9 cellular contexts compared by ENCODE assay signal in the genomic region with DNA sequence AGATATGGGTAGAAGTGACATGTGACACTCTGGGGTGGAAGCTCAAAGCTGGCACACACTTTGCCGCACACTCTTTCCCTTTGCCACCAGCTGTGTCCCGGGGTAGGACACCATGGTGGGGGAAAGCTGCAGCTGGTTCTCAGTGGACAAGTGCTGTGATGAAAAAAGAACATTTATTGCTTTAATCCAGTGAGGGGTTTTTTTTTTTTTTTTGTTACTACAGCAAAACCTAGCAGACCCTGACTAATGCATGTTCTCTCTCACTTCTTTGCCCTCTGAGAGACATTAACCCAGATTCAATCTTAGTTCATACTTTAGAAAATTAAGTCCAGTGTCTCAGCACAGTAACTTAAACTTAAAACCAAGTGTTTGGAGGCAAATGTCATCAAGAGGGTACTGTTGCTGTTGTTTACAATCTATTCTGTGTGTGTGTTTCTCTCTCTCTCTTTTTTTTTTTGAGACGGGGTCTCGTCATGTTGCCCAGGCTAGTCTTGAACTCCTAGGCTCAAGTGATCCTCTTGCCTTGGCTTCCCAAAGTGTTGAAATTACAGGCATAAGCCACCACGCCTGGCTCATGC.
"Had no signal": no experiment of that assay in that cellular context is flagged by ENCODE, and none has a peak within 500 bp of the region (broad histone marks: within the 10 kb centered on the region; RNA-seq: fewer than 3 reads in every experiment).

No MANE protein-coding gene starts in this region.

- H3K4me3 ChIP-seq: GM23248, HAP-1 had no signal

- H3K4me1 ChIP-seq: HAP-1 had no signal

- H3K27ac ChIP-seq: GM23248 had no signal

- FAIRE-seq: HTR-8/SVneo had no signal

- DNase-seq: GM23248, GOT3, H7, HFFc6, IMR-90, KBM-7 had no signal

- H3K9ac ChIP-seq: GM23248 had no signal

- H2AFZ ChIP-seq: GM23248 had no signal

- ATAC-seq: HCT116 had no signal

- H3K9me3 ChIP-seq: HAP-1 had no signal

- H3K36me3 ChIP-seq: HAP-1 had no signal
